Comparison of ENCODE assay signal across 1 cellular context in genomic region chr2:97724946-97725688, GRCh38.
TF ChIP-seq lines count a peak whose summit lies in the region.

No MANE protein-coding gene starts in this region.

TF ChIP-seq in HepG2, 621 proteins besides CTCF, POLR2A, EP300 and RAD21:
- TF ChIP-seq ZBTB33 (CRISPR knock-in tag; IDR thresholded peaks at IDR 0.05) (0 out of 2 replicates have a peak, but pooled peaks have one; percentile 28), ZNF34 (CRISPR knock-in tag; IDR thresholded peaks at IDR 0.05; ENCODE audit: borderline replicate concordance) (no peak)
